In the genomic region with DNA sequence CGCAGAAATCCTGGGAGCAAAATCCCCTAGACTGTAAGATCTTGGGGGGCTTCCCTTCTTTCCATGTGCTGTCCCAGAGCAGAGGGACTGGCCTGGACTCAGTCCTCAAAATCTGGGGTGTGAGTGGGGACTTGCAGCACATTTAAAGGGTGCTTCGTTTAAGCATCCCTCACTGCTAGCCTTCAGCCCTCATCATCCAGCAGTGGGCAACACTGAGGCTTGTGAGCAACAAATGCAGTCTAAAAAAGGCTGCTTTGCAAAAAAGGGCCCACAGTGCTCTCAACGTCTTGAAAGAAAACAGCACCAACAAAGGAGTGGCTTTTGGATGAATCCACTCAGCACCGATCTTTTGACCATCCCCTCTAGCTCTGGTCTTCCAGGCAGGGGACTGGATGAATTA, we compare ENCODE assay signal across 1 cellular context.
TF ChIP-seq lines count a peak whose summit lies in the region.

No MANE protein-coding gene starts in this region.

TF ChIP-seq in GM23338, 12 proteins besides CTCF, POLR2A, EP300 and RAD21 (continued from another document):
- TF ChIP-seq, protein P1, sequence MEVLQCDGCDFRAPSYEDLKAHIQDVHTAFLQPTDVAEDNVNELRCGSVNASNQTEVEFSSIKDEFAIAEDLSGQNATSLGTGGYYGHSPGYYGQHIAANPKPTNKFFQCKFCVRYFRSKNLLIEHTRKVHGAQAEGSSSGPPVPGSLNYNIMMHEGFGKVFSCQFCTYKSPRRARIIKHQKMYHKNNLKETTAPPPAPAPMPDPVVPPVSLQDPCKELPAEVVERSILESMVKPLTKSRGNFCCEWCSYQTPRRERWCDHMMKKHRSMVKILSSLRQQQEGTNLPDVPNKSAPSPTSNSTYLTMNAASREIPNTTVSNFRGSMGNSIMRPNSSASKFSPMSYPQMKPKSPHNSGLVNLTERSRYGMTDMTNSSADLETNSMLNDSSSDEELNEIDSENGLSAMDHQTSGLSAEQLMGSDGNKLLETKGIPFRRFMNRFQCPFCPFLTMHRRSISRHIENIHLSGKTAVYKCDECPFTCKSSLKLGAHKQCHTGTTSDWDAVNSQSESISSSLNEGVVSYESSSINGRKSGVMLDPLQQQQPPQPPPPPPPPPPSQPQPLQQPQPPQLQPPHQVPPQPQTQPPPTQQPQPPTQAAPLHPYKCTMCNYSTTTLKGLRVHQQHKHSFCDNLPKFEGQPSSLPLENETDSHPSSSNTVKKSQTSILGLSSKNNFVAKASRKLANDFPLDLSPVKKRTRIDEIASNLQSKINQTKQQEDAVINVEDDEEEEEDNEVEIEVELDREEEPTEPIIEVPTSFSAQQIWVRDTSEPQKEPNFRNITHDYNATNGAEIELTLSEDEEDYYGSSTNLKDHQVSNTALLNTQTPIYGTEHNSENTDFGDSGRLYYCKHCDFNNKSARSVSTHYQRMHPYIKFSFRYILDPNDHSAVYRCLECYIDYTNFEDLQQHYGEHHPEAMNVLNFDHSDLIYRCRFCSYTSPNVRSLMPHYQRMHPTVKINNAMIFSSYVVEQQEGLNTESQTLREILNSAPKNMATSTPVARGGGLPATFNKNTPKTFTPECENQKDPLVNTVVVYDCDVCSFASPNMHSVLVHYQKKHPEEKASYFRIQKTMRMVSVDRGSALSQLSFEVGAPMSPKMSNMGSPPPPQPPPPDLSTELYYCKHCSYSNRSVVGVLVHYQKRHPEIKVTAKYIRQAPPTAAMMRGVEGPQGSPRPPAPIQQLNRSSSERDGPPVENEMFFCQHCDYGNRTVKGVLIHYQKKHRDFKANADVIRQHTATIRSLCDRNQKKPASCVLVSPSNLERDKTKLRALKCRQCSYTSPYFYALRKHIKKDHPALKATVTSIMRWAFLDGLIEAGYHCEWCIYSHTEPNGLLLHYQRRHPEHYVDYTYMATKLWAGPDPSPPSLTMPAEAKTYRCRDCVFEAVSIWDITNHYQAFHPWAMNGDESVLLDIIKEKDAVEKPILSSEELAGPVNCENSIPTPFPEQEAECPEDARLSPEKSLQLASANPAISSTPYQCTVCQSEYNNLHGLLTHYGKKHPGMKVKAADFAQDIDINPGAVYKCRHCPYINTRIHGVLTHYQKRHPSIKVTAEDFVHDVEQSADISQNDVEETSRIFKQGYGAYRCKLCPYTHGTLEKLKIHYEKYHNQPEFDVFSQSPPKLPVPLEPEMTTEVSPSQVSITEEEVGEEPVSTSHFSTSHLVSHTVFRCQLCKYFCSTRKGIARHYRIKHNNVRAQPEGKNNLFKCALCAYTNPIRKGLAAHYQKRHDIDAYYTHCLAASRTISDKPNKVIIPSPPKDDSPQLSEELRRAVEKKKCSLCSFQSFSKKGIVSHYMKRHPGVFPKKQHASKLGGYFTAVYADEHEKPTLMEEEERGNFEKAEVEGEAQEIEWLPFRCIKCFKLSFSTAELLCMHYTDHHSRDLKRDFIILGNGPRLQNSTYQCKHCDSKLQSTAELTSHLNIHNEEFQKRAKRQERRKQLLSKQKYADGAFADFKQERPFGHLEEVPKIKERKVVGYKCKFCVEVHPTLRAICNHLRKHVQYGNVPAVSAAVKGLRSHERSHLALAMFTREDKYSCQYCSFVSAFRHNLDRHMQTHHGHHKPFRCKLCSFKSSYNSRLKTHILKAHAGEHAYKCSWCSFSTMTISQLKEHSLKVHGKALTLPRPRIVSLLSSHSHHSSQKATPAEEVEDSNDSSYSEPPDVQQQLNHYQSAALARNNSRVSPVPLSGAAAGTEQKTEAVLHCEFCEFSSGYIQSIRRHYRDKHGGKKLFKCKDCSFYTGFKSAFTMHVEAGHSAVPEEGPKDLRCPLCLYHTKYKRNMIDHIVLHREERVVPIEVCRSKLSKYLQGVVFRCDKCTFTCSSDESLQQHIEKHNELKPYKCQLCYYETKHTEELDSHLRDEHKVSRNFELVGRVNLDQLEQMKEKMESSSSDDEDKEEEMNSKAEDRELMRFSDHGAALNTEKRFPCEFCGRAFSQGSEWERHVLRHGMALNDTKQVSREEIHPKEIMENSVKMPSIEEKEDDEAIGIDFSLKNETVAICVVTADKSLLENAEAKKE (CRISPR knock-in tag; IDR thresholded peaks at IDR 0.05), result no peak
- TF ChIP-seq CREB1 (CRISPR knock-in tag; IDR thresholded peaks at IDR 0.05; ENCODE audit: low read depth), result no peak
- TF ChIP-seq, protein P2, sequence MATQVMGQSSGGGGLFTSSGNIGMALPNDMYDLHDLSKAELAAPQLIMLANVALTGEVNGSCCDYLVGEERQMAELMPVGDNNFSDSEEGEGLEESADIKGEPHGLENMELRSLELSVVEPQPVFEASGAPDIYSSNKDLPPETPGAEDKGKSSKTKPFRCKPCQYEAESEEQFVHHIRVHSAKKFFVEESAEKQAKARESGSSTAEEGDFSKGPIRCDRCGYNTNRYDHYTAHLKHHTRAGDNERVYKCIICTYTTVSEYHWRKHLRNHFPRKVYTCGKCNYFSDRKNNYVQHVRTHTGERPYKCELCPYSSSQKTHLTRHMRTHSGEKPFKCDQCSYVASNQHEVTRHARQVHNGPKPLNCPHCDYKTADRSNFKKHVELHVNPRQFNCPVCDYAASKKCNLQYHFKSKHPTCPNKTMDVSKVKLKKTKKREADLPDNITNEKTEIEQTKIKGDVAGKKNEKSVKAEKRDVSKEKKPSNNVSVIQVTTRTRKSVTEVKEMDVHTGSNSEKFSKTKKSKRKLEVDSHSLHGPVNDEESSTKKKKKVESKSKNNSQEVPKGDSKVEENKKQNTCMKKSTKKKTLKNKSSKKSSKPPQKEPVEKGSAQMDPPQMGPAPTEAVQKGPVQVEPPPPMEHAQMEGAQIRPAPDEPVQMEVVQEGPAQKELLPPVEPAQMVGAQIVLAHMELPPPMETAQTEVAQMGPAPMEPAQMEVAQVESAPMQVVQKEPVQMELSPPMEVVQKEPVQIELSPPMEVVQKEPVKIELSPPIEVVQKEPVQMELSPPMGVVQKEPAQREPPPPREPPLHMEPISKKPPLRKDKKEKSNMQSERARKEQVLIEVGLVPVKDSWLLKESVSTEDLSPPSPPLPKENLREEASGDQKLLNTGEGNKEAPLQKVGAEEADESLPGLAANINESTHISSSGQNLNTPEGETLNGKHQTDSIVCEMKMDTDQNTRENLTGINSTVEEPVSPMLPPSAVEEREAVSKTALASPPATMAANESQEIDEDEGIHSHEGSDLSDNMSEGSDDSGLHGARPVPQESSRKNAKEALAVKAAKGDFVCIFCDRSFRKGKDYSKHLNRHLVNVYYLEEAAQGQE (IDR thresholded peaks at IDR 0.05; ENCODE audit: unreplicated experiment), result no peak
- TF ChIP-seq EZH2phosphoT487 (IDR thresholded peaks at IDR 0.05; ENCODE audit: unreplicated experiment), result no peak
- TF ChIP-seq STAT1 (IDR thresholded peaks at IDR 0.05; ENCODE audit: unreplicated experiment), result no peak
- TF ChIP-seq ZNF331 (CRISPR knock-in tag; IDR thresholded peaks at IDR 0.05; ENCODE audit: low read depth), result no peak
- TF ChIP-seq POLR2AphosphoS5 (IDR thresholded peaks at IDR 0.05; ENCODE audit: low read depth), result no peak
